In the genomic region with DNA sequence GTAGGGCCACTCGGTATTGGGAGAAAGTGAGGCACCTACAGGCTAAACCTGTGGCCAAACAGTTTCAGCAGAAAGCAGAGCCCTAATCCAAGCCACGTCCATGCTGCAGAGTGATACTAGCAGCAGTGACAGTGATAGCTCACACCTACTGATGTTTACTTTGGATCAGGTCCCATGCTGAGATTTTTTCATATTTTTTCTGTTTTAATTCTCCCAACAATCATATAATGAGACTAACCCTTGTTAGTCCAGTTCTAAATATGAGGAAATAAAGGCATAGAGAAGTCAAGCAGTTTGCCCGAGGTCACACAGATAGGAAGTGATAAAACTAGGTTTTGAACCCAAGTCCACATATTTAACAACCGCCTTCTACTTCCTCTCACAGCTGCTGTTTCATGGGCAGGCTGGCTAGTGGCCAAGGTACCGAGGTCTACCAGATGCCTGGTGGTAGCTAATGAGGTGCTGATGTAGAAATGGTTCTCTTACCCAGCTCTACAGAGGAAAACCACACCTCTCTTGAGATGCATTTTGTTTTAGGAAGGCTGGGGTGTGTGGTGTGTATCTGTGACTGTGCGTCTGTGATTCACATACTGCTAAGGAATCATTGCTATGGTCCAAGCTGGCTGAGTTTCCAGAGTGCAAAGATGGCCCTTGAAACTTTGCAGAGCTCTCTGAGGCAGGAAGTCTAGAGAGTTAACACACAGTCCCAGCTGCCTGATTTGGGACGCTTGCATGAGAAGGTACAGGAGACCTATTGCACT, we compare ENCODE assay signal across 9 cellular contexts.
DNase-seq lines count a peak whose midpoint lies in the region; ATAC-seq, FAIRE-seq and TF ChIP-seq lines count a peak whose summit lies in the region.
"Had no signal": no experiment of that assay in that cellular context is flagged by ENCODE, and none has a peak within 500 bp of the region (broad histone marks: within the 10 kb centered on the region; RNA-seq: fewer than 3 reads in every experiment).

No MANE protein-coding gene starts in this region.

- TF ChIP-seq CTCF in foreskin fibroblast (IDR thresholded peaks at IDR 0.05; ENCODE audit: low read depth, low read length) (no peak), upper lobe of right lung (IDR thresholded peaks at IDR 0.05) (no peak), hepatocyte (IDR thresholded peaks at IDR 0.05; ENCODE audit: poor library complexity) (no peak), Caco-2 (IDR thresholded peaks at IDR 0.05; ENCODE audit: insufficient read depth in 1 of 2, low read depth in 1 of 2, low read length in 1 of 2, severe bottlenecking in 1 of 2, unreplicated experiment in 1 of 2) (no peak)

- H4K20me1 ChIP-seq in Karpas-422 (ENCODE audit: insufficient read depth, low read depth, low read length), result no peaks in the 10 kb centered on the region
- H4K20me1 ChIP-seq in hepatocyte (ENCODE audit: insufficient read depth, poor library complexity, severe bottlenecking), result no peaks in the 10 kb centered on the region

- no peak overlapping the region for H3K4me3 Mint-ChIP-seq in Caco-2 (ENCODE audit: unreplicated experiment)

- peak; percentile 66 for ATAC-seq in upper lobe of right lung

- CTCF ChIA-PET in Caco-2 (lab: Charles Lee), result no interaction called here

- POLR2A ChIA-PET in Caco-2 (lab: Charles Lee), result no interaction called here

- intact Hi-C loops in upper lobe of right lung (cut with DNase I) (no loop called here), Caco-2 (cut with micrococcal nuclease; ENCODE audit: unreplicated experiment) (no loop called here)

- H3K4me1 Mint-ChIP-seq in Caco-2 (ENCODE audit: low read depth, unreplicated experiment), result no peaks in the 10 kb centered on the region

- no peak for TF ChIP-seq POLR2A in GM12892 (IDR thresholded peaks at IDR 0.05; ENCODE audit: low read depth, low read length)

- H2AFZ ChIP-seq in Karpas-422 (ENCODE audit: low read length) (no peak overlapping the region), hepatocyte (no peak overlapping the region)

- FAIRE-seq in GM12892 (lab: Jason Lieb, UNC), result peak; percentile 69

- H3K9me3 ChIP-seq in Karpas-422 (ENCODE audit: low read length) (no peaks in the 10 kb centered on the region), upper lobe of right lung (no peaks in the 10 kb centered on the region), hepatocyte (ENCODE audit: low read depth) (no peaks in the 10 kb centered on the region), Caco-2 (no peaks in the 10 kb centered on the region)
- H3K9me3 ChIP-seq: SJSA1 had no signal

- no peaks in the 10 kb centered on the region for H3K9me3 Mint-ChIP-seq in Caco-2 (ENCODE audit: unreplicated experiment)

- 69% methylated on average over 7 of the region's 7 CpGs for WGBS in hepatocyte (ENCODE audit: low lambda C conversion rate, missing lambda C conversion rate)

- no peak overlapping the region for H3K9ac ChIP-seq in Karpas-422 (ENCODE audit: low read length)

- no TSS peak for BruUV-seq in Caco-2 (replicated peaks; lab: Mats Ljungman, UMichigan)

- peak overlapping the region; percentile 56 for H3K27ac ChIP-seq in Karpas-422 (ENCODE audit: low read length)
- no peak overlapping the region for H3K27ac ChIP-seq in upper lobe of right lung
- H3K27ac ChIP-seq in hepatocyte, result no peak overlapping the region
- H3K27ac ChIP-seq: SJSA1 had no signal

- H3K79me2 ChIP-seq in Karpas-422 (ENCODE audit: low read length), result peaks cover 11% of the 10 kb centered on the region; the same call in 1 of the 2 replicates
- no peaks in the 10 kb centered on the region for H3K79me2 ChIP-seq in hepatocyte

- no peaks in the 10 kb centered on the region for H3K36me3 ChIP-seq in Karpas-422 (ENCODE audit: insufficient read depth, low read length)
- H3K36me3 ChIP-seq in upper lobe of right lung, result no peaks in the 10 kb centered on the region
- H3K36me3 ChIP-seq in hepatocyte (replicated peaks; ENCODE audit: insufficient read depth, low read depth), result no peaks in the 10 kb centered on the region
- H3K36me3 ChIP-seq in Caco-2 (ENCODE audit: control insufficient read depth, insufficient read depth, low read length), result no peaks in the 10 kb centered on the region

- H3K4me3 ChIP-seq in Karpas-422 (ENCODE audit: low read length) (no peak overlapping the region), foreskin fibroblast (ENCODE audit: low read depth in 1 of 2, low read length in 2 of 2) (no peak overlapping the region), upper lobe of right lung (no peak overlapping the region), hepatocyte (no peak overlapping the region), Caco-2 (ENCODE audit: low read depth, low read length) (no peak overlapping the region)
- H3K4me3 ChIP-seq: SJSA1 had no signal

- no peaks in the 10 kb centered on the region for H3K36me3 Mint-ChIP-seq in Caco-2 (ENCODE audit: insufficient read depth, unreplicated experiment)

- H3K27me3 Mint-ChIP-seq in Caco-2 (ENCODE audit: insufficient read depth, unreplicated experiment), result no peaks in the 10 kb centered on the region

- DNase-seq in GM12892 (ENCODE audit: insufficient read length) (no peak), Karpas-422 (peak; percentile 63), SHP77 treated with DMSO at 0.1 percent for 48 hours (lab: John Stamatoyannopoulos, UW) (peak; percentile 85), foreskin fibroblast (peak; percentile 86 to 88), upper lobe of right lung (peak; percentile 79), hepatocyte (ENCODE audit: low spot score) (no peak), Caco-2 (no peak)
- DNase-seq in stimulated activated CD4-positive, alpha-beta T cell treated with anti-CD3 and anti-CD28 coated beads, Interleukin-12 subunit alpha, Interleukin-12 subunit beta, amount 100 ng/mL, for 4 hours, result no peak

- H3K27me3 ChIP-seq in Karpas-422 (ENCODE audit: low read length) (no peaks in the 10 kb centered on the region), upper lobe of right lung (no peaks in the 10 kb centered on the region), hepatocyte (no peaks in the 10 kb centered on the region), Caco-2 (replicated peaks; ENCODE audit: control insufficient read depth, insufficient read depth, low read length) (no peaks in the 10 kb centered on the region)
- H3K27me3 ChIP-seq: SJSA1 had no signal

- H3K27ac Mint-ChIP-seq in Caco-2 (ENCODE audit: unreplicated experiment), result no peak overlapping the region

- H3K4me2 ChIP-seq in Karpas-422 (ENCODE audit: low read depth, low read length, poor library complexity, severe bottlenecking), result peak overlapping the region; percentile 1
- no peak overlapping the region for H3K4me2 ChIP-seq in hepatocyte

- H3K4me1 ChIP-seq in Karpas-422 (ENCODE audit: low read length), result peaks cover 45% of the 10 kb centered on the region
- peaks cover 15% of the 10 kb centered on the region for H3K4me1 ChIP-seq in upper lobe of right lung
- no peaks in the 10 kb centered on the region for H3K4me1 ChIP-seq in hepatocyte (ENCODE audit: insufficient read depth)
- no peaks in the 10 kb centered on the region for H3K4me1 ChIP-seq in Caco-2

- H3K9me2 ChIP-seq in Karpas-422 (replicated peaks; ENCODE audit: insufficient read depth, low read length), result no peaks in the 10 kb centered on the region
- no peaks in the 10 kb centered on the region for H3K9me2 ChIP-seq in hepatocyte (replicated peaks; ENCODE audit: insufficient read depth)

Comparison
In these comparisons a context has a peak if more than half of its experiments do, and no peak if none do; other contexts are left out.
1. DNase-seq: peak in Karpas-422 (single experiment), SHP77 treated with DMSO at 0.1 percent for 48 hours (single experiment), foreskin fibroblast (2 of 2) and upper lobe of right lung (single experiment); none in GM12892 (single experiment), hepatocyte (single experiment), Caco-2 (0 of 2) and stimulated activated CD4-positive, alpha-beta T cell treated with anti-CD3 and anti-CD28 coated beads, Interleukin-12 subunit alpha, Interleukin-12 subunit beta, amount 100 ng/mL, for 4 hours (single experiment).